Comparison of ENCODE assay signal across 13 cellular contexts in the genomic region with DNA sequence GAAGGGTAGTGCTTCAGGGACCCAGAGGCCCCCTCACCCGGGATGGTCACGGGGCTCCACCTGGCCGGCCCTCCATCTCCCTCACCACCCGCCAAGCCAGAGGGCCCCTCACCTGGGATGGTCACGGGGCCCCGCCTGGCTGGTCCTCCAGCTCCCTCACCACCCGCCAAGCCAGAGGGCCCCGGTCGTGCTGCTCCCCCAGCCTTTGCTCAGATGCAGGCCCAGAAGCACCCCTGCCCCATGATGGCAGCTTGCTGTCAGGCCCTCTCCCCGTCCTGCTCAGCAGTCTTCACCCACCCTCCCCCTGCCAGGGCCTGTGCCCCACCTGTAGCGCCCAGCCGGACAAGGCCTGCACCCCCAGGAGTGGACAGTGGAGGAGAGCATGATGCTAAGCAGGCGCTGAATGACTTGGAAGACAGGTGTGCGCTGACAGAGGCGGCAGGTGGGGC.
"Had no signal": no experiment of that assay in that cellular context is flagged by ENCODE, and none has a peak within 500 bp of the region (broad histone marks: within the 10 kb centered on the region; RNA-seq: fewer than 3 reads in every experiment).

No MANE protein-coding gene starts in this region.

- H3K4me3 ChIP-seq: adrenal gland, heart right ventricle, tibial nerve, vagina had no signal

- H3K27ac ChIP-seq: adrenal gland, heart right ventricle, tibial nerve, vagina, WERI-Rb-1 had no signal

- H3K27me3 ChIP-seq: adrenal gland, heart right ventricle, tibial nerve, vagina had no signal

- H3K9me3 ChIP-seq: adrenal gland, heart right ventricle, tibial nerve, vagina had no signal

- H3K4me1 ChIP-seq: vagina had no signal

- DNase-seq: activated CD4-positive, alpha-beta T cell treated with anti-CD3 and anti-CD28 coated beads, Interleukin-2, amount 50 U/mL, for 48 hours; adrenal gland; dermis blood vessel endothelial cell; effector memory CD8-positive, alpha-beta T cell; heart right ventricle; nucleus accumbens; stimulated activated CD4-positive, alpha-beta T cell treated with anti-CD3 and anti-CD28 coated beads, Interleukin-2, amount 100 ng/mL, for 48 hours; stimulated activated naive B cell treated with anti-CD40 and anti-IgM and Interleukin-4, amounts not matched to agents 10 μg/mL and 1 μg/mL and 100 μg/mL, for 72 hours; substantia nigra; T-helper 17 cell; WERI-Rb-1 had no signal

- H3K36me3 ChIP-seq: adrenal gland, heart right ventricle, vagina, WERI-Rb-1 had no signal
